In genomic region chr15:31136016-31136415, GRCh38 we compare ENCODE assay signal across 1 cellular context.
TF ChIP-seq lines count a peak whose summit lies in the region.

No MANE protein-coding gene starts in this region.

TF ChIP-seq in GM23338, 12 proteins besides CTCF, POLR2A, EP300 and RAD21 (continued from another document):
- TF ChIP-seq ZNF462 (CRISPR knock-in tag; IDR thresholded peaks at IDR 0.05) (no peak), EZH2 (IDR thresholded peaks at IDR 0.05; ENCODE audit: low read depth, unreplicated experiment) (no peak), CREB1 (CRISPR knock-in tag; IDR thresholded peaks at IDR 0.05; ENCODE audit: low read depth) (no peak), ZNF114 (CRISPR knock-in tag; IDR thresholded peaks at IDR 0.05) (no peak), NANOG (IDR thresholded peaks at IDR 0.05; ENCODE audit: borderline replicate concordance) (no peak), EZH2phosphoT487 (IDR thresholded peaks at IDR 0.05; ENCODE audit: unreplicated experiment) (no peak), STAT1 (IDR thresholded peaks at IDR 0.05; ENCODE audit: unreplicated experiment) (no peak), JUNB (IDR thresholded peaks at IDR 0.05; ENCODE audit: unreplicated experiment) (no peak)
